11 cellular contexts compared by ENCODE assay signal in genomic region chr2:37365669-37366068, GRCh38. TPM values are rescaled to one million over a fixed set of nuclear protein-coding genes. Genes with fewer than 3 reads are reported as not detected.
DNase-seq lines count a peak whose midpoint lies in the region; ATAC-seq and TF ChIP-seq lines count a peak whose summit lies in the region.
"Had no signal": no experiment of that assay in that cellular context is flagged by ENCODE, and none has a peak within 500 bp of the region (broad histone marks: within the 10 kb centered on the region; RNA-seq: fewer than 3 reads in every experiment).

No MANE protein-coding gene starts in this region.

- TF ChIP-seq POLR2A in HCT116 (IDR thresholded peaks at IDR 0.05; ENCODE audit: borderline replicate concordance, extremely low read depth, insufficient read depth, insufficient read length) = no peak

- CTCF ChIA-PET in SK-N-SH (lab: Yijun Ruan, JAX) (interaction anchor here (1.3 kb wide), 1 partner anchor 30 kb away, joined by 6 read pairs; no protein-coding TSS in a partner anchor), HCT116 (lab: Charles Lee) (no interaction called here)

- H3K4me3 ChIP-seq in SK-N-SH (ENCODE audit: low read depth in 2 of 2, low read length in 1 of 2) (no peak overlapping the region), HCT116 (replicated peaks in 1 of 2; ENCODE audit: low read depth in 1 of 2, low read length in 2 of 2) (no peak overlapping the region), Loucy (ENCODE audit: low read length, poor library complexity, severe bottlenecking) (no peak overlapping the region), osteoblast (ENCODE audit: insufficient read depth, low read length) (no peak overlapping the region)
- H3K4me3 ChIP-seq: body of pancreas had no signal

- H3K79me2 ChIP-seq in SK-N-SH (ENCODE audit: insufficient read depth) = no peaks in the 10 kb centered on the region
- no peaks in the 10 kb centered on the region for H3K79me2 ChIP-seq in HCT116 (ENCODE audit: insufficient read depth, low read length)
- H3K79me2 ChIP-seq in Loucy (ENCODE audit: insufficient read depth, low read length) = no peaks in the 10 kb centered on the region
- H3K79me2 ChIP-seq in osteoblast (ENCODE audit: insufficient read depth, low read length) = no peaks in the 10 kb centered on the region

- TF ChIP-seq CTCF in SK-N-SH (IDR thresholded peaks at IDR 0.05) (no peak), HCT116 (IDR thresholded peaks at IDR 0.05 in 2 of 3, conservative IDR thresholded peaks at IDR 0.05 in 1 of 3; ENCODE audit: borderline replicate concordance in 1 of 3, insufficient read depth in 1 of 3, low read depth in 2 of 3, low read length in 2 of 3) (no peak), Loucy (conservative IDR thresholded peaks at IDR 0.05; ENCODE audit: low read length) (no peak), osteoblast (IDR thresholded peaks at IDR 0.05; ENCODE audit: extremely low read depth, low read depth, low read length) (no peak)

- H3F3A ChIP-seq in SK-N-SH (replicated peaks; ENCODE audit: insufficient read depth) (no peaks in the 10 kb centered on the region), Loucy (ENCODE audit: low read depth) (no peaks in the 10 kb centered on the region)

- H3K9me2 ChIP-seq in SK-N-SH (no peaks in the 10 kb centered on the region), HCT116 (ENCODE audit: insufficient read depth) (no peaks in the 10 kb centered on the region), Loucy (replicated peaks; ENCODE audit: low read depth, low read length) (no peaks in the 10 kb centered on the region)

- H3K4me1 ChIP-seq in SK-N-SH (ENCODE audit: control insufficient read depth in 1 of 2, insufficient read depth in 2 of 2, low read depth in 1 of 2, low read length in 1 of 2) (peaks cover 0 to 18% of the 10 kb centered on the region in 2 experiments; a peak in 2 of 4 replicates), HCT116 (ENCODE audit: control insufficient read depth in 1 of 2, insufficient read depth in 2 of 2, low read length in 2 of 2) (no peaks in the 10 kb centered on the region), Loucy (ENCODE audit: insufficient read depth, low read length, poor library complexity, severe bottlenecking) (peaks cover 35% of the 10 kb centered on the region), osteoblast (ENCODE audit: insufficient read depth, low read length) (peaks cover 13% of the 10 kb centered on the region)
- H3K4me1 ChIP-seq: body of pancreas had no signal

- H2AFZ ChIP-seq in SK-N-SH (ENCODE audit: low read depth) = no peak overlapping the region
- H2AFZ ChIP-seq in HCT116 (ENCODE audit: low read depth, low read length, poor library complexity, severe bottlenecking) = no peak overlapping the region
- no peak overlapping the region for H2AFZ ChIP-seq in Loucy (ENCODE audit: low read length)
- no peak overlapping the region for H2AFZ ChIP-seq in osteoblast (ENCODE audit: low read length)

- POLR2A ChIA-PET in SK-N-SH (lab: Yijun Ruan, JAX) (no interaction called here), HCT116 (lab: Charles Lee) (no interaction called here)

- BruUV-seq in HCT116 (replicated peaks; lab: Mats Ljungman, UMichigan) = no TSS peak

- no peak overlapping the region for H3K4me2 ChIP-seq in SK-N-SH
- no peak overlapping the region for H3K4me2 ChIP-seq in HCT116 (ENCODE audit: low read length)
- peak overlapping the region; percentile 9 for H3K4me2 ChIP-seq in Loucy (ENCODE audit: low read depth, low read length, poor library complexity, severe bottlenecking)
- H3K4me2 ChIP-seq in osteoblast (ENCODE audit: insufficient read depth, low read length) = peak overlapping the region; percentile 38

- ATAC-seq in SK-N-SH treated with all-trans-retinoic acid at 6 μM for 48 hours (no peak; the same call in 1 of the 3 replicates), HCT116 (peak; percentile 17; the same call in 1 of the 2 replicates)
- ATAC-seq: body of pancreas had no signal

- TF ChIP-seq EP300 in SK-N-SH (IDR thresholded peaks at IDR 0.05; ENCODE audit: borderline replicate concordance in 1 of 2, low read depth in 1 of 2, low read length in 1 of 2) = no peak

- DNase-seq in SK-N-SH = no peak
- no peak for DNase-seq in HCT116 (ENCODE audit: low read depth, low spot score)
- peak; percentile 61 for DNase-seq in osteoblast (ENCODE audit: insufficient read length, low spot score, missing footprints)
- no peak for DNase-seq in NCI-H345 treated with DMSO at 0.1 percent for 48 hours (lab: John Stamatoyannopoulos, UW; ENCODE audit: unreplicated experiment)
- DNase-seq in NCI-H1436 treated with DMSO at 0.1 percent for 48 hours (lab: John Stamatoyannopoulos, UW) = no peak
- no peak for DNase-seq in NCI-H2029 (lab: John Stamatoyannopoulos, UW)
- DNase-seq: body of pancreas; NCI-H1105 treated with DMSO at 0.1 percent for 48 hours; stimulated activated CD4-positive, alpha-beta T cell treated with anti-CD3 and anti-CD28 coated beads, Interleukin-2, amount 100 ng/mL, for 24 hours had no signal

- H4K20me1 ChIP-seq in SK-N-SH (ENCODE audit: insufficient read depth) (no peaks in the 10 kb centered on the region), HCT116 (ENCODE audit: insufficient read depth) (no peaks in the 10 kb centered on the region), Loucy (ENCODE audit: insufficient read depth, low read length, poor library complexity, severe bottlenecking) (no peaks in the 10 kb centered on the region), osteoblast (ENCODE audit: insufficient read depth, low read length) (no peaks in the 10 kb centered on the region)

- 70% methylated on average over 2 of the region's 2 CpGs for WGBS in SK-N-SH (ENCODE audit: low lambda C conversion rate)

- no peaks in the 10 kb centered on the region for H3K27me3 ChIP-seq in SK-N-SH (ENCODE audit: insufficient read depth)
- no peaks in the 10 kb centered on the region for H3K27me3 ChIP-seq in HCT116 (ENCODE audit: insufficient read depth, low read length)
- no peaks in the 10 kb centered on the region for H3K27me3 ChIP-seq in Loucy (ENCODE audit: insufficient read depth, low read length, poor library complexity, severe bottlenecking)
- no peaks in the 10 kb centered on the region for H3K27me3 ChIP-seq in osteoblast (ENCODE audit: insufficient read depth, low read length)
- H3K27me3 ChIP-seq: body of pancreas had no signal

- TF ChIP-seq RAD21 in SK-N-SH (IDR thresholded peaks at IDR 0.05; ENCODE audit: low read length) = no peak
- TF ChIP-seq RAD21 in HCT116 (IDR thresholded peaks at IDR 0.05; ENCODE audit: low read depth) = no peak

- intact Hi-C loops in HCT116 (cut with micrococcal nuclease) = no loop called here

- H3K36me3 ChIP-seq in SK-N-SH (replicated peaks in 1 of 2; ENCODE audit: control insufficient read depth in 1 of 2, insufficient read depth in 2 of 2, low read length in 1 of 2) (no peaks in the 10 kb centered on the region), HCT116 (ENCODE audit: control insufficient read depth in 1 of 2, insufficient read depth in 2 of 2, low read length in 2 of 2) (no peaks in the 10 kb centered on the region), Loucy (ENCODE audit: insufficient read depth, low read length) (no peaks in the 10 kb centered on the region), osteoblast (ENCODE audit: insufficient read depth, low read length) (no peaks in the 10 kb centered on the region)

- RAD21 ChIA-PET in HCT116 (lab: Charles Lee; ENCODE audit: low non-redundant PET in 1 of 2, low total read pairs in 2 of 2, uncharacterized antibody in 2 of 2, unreplicated experiment in 2 of 2) = no interaction called here

- H3K9ac ChIP-seq in SK-N-SH (no peak overlapping the region), HCT116 (ENCODE audit: low read length) (no peak overlapping the region), Loucy (ENCODE audit: low read depth, low read length, poor library complexity, severe bottlenecking) (no peak overlapping the region)

- H3K9me3 ChIP-seq in SK-N-SH (no peaks in the 10 kb centered on the region), HCT116 (ENCODE audit: control insufficient read depth in 1 of 2, insufficient read depth in 1 of 2, low read depth in 1 of 2, low read length in 2 of 2) (no peaks in the 10 kb centered on the region), Loucy (ENCODE audit: insufficient read depth, low read depth, low read length) (no peaks in the 10 kb centered on the region), osteoblast (ENCODE audit: low read depth, low read length) (no peaks in the 10 kb centered on the region)
- H3K9me3 ChIP-seq: body of pancreas had no signal

- H3K27ac ChIP-seq in SK-N-SH (ENCODE audit: low read depth in 2 of 2, low read length in 1 of 2) (no peak overlapping the region), HCT116 (ENCODE audit: low read depth, low read length) (no peak overlapping the region), osteoblast (ENCODE audit: low read depth, low read length) (no peak overlapping the region)
- H3K27ac ChIP-seq: body of pancreas had no signal

TF ChIP-seq in SK-N-SH, 30 proteins besides CTCF, POLR2A, EP300 and RAD21 (continues in another document):
- TF ChIP-seq TCF12 (IDR thresholded peaks at IDR 0.05) = peak; percentile 7; the same call in 1 of the 2 replicates

TF ChIP-seq in SK-N-SH treated with all-trans-retinoic acid at 6 μM for 48 hours, 23 proteins besides CTCF, POLR2A, EP300 and RAD21:
- TF ChIP-seq ARNTL (CRISPR knock-in tag; IDR thresholded peaks at IDR 0.05; ENCODE audit: borderline replicate concordance, low read depth) = no peak
TF ChIP-seq in SK-N-SH treated with all-trans-retinoic acid at 6 μM for 48 hours: peak in this region for 0.

TF ChIP-seq in HCT116, 20 proteins besides CTCF, POLR2A, EP300 and RAD21 (continues in another document):
- TF ChIP-seq EGR1 (IDR thresholded peaks at IDR 0.05; ENCODE audit: low read depth) (no peak), SP1 (IDR thresholded peaks at IDR 0.05; ENCODE audit: low read depth) (no peak), TCF7L2 (IDR thresholded peaks at IDR 0.05; ENCODE audit: borderline replicate concordance, extremely low read depth, insufficient read depth, insufficient read length) (peak; percentile 41)

RNA-seq across cellular contexts. Expression of gene QPCT, which starts 21.2 kb away (rescaled TPM):
- polyA plus RNA-seq in SK-N-SH (2012; rRNA removed) = 0.06 and 0.12 TPM in 2 replicates
- 0.21 and 0.22 TPM in 2 replicates for polyA plus RNA-seq in SK-N-SH (2012; cell fraction: cytosol; rRNA removed)
- polyA plus RNA-seq in SK-N-SH (2012; cell fraction: nucleus; rRNA removed) = 0.09 and 0.36 TPM in 2 replicates
- total RNA-seq in HCT116 (2021; ENCODE audit: unreplicated experiment) = not detected
- not detected in 2 replicates for polyA plus RNA-seq in HCT116 (2012)
- total RNA-seq in osteoblast = 25.0 and 25.7 TPM in 2 replicates

RNA-seq across cellular contexts. Expression of gene PRKD3, which starts 41.0 kb away (rescaled TPM):
- polyA plus RNA-seq in SK-N-SH (2012; rRNA removed) = 15.9 and 17.5 TPM in 2 replicates
- 20.5 and 20.9 TPM in 2 replicates for polyA plus RNA-seq in SK-N-SH (2012; cell fraction: cytosol; rRNA removed)
- polyA plus RNA-seq in SK-N-SH (2012; cell fraction: nucleus; rRNA removed) = 14.8 and 25.9 TPM in 2 replicates
- total RNA-seq in HCT116 (2021; ENCODE audit: unreplicated experiment) (13.9 TPM), osteoblast (62.5 and 68.0 TPM in 2 replicates)
- polyA plus RNA-seq in HCT116 (2012) = 4.6 and 5.7 TPM in 2 replicates

Comparison
In these comparisons a context has a peak if more than half of its experiments do, and no peak if none do; other contexts are left out.
1. H3K4me2 ChIP-seq: peak in Loucy (single experiment) and osteoblast (single experiment); none in SK-N-SH (single experiment) and HCT116 (single experiment).
2. RNA of gene QPCT, which starts 21.2 kb away (total RNA-seq): 25.0 to 25.7 TPM in osteoblast; not detected in HCT116 (single experiment); every median in the first group is over 10 times any median in the second.